In the genomic region with DNA sequence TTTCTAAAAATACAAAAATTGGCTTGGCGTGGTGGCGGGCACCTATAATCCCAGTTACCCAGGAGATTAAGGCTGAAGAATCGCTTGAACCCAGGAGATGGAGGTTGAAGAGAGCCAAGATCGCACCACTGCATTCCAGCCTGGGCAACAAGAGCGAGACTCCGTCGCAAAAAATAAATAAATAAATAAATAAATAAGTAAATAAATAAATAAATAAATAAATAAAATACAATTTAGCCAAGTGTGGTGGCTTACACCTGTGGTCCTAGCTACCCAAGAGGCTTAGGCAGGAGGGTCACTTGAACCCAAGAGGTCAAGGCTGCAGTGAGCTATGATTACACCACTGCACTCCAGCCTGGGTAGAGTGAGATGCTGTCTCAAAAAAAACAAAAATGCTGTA, we compare ENCODE assay signal across 20 cellular contexts. TPM values are rescaled to one million over a fixed set of nuclear protein-coding genes. Genes with fewer than 3 reads are reported as not detected.
DNase-seq lines count a peak whose midpoint lies in the region; ATAC-seq and TF ChIP-seq lines count a peak whose summit lies in the region.
"Had no signal": no experiment of that assay in that cellular context is flagged by ENCODE, and none has a peak within 500 bp of the region (broad histone marks: within the 10 kb centered on the region; RNA-seq: fewer than 3 reads in every experiment).

No MANE protein-coding gene starts in this region.

- H3K27me3 ChIP-seq in PC-3 (ENCODE audit: low read length) (no peaks in the 10 kb centered on the region), esophagus squamous epithelium (no peaks in the 10 kb centered on the region), stomach (no peaks in the 10 kb centered on the region)
- H3K27me3 ChIP-seq: BE2C; BLaER1 treated with 17β-estradiol and CSF1 and Interleukin-3, amounts not matched to agents 10 nM and 100 nM had no signal

- H3K4me1 Mint-ChIP-seq in stimulated activated memory B cell treated with anti-CD40 and anti-IgM and Interleukin-4, amounts not matched to agents 10 μg/mL and 1 μg/mL and 100 μg/mL, for 72 hours: no peaks in the 10 kb centered on the region
- H3K4me1 Mint-ChIP-seq: CD8-positive, alpha-beta memory T cell had no signal

- peak overlapping the region; percentile 35; the same call in 1 of the 2 replicates for H2AFZ ChIP-seq in PC-3 (ENCODE audit: low read length)

- TF ChIP-seq EP300 in stomach (IDR thresholded peaks at IDR 0.05): no peak

- H3K9me3 Mint-ChIP-seq in stimulated activated memory B cell treated with anti-CD40 and anti-IgM and Interleukin-4, amounts not matched to agents 10 μg/mL and 1 μg/mL and 100 μg/mL, for 72 hours: no peaks in the 10 kb centered on the region
- H3K9me3 Mint-ChIP-seq: CD4-positive, alpha-beta T cell; CD8-positive, alpha-beta memory T cell; GM23338; H9; HFFc6 had no signal

- BruUV-seq in PC-3 (replicated peaks; lab: Mats Ljungman, UMichigan): no TSS peak

- H3K4me3 ChIP-seq in PC-3 (ENCODE audit: low read length) (no peak overlapping the region), esophagus squamous epithelium (no peak overlapping the region), stomach (no peak overlapping the region)
- H3K4me3 ChIP-seq: BLaER1 treated with 17β-estradiol and CSF1 and Interleukin-3, amounts not matched to agents 10 nM and 100 nM; GM12878; GM23338 had no signal

- TF ChIP-seq POLR2A in esophagus squamous epithelium (IDR thresholded peaks at IDR 0.05): no peak
- TF ChIP-seq POLR2A in stomach (IDR thresholded peaks at IDR 0.05): no peak

- CTCF ChIA-PET in PC-3 (lab: Charles Lee): no interaction called here

- POLR2A ChIA-PET in PC-3 (lab: Charles Lee; ENCODE audit: unreplicated experiment): no interaction called here

- H3K27ac Mint-ChIP-seq in stimulated activated memory B cell treated with anti-CD40 and anti-IgM and Interleukin-4, amounts not matched to agents 10 μg/mL and 1 μg/mL and 100 μg/mL, for 72 hours: no peak overlapping the region
- H3K27ac Mint-ChIP-seq: CD4-positive, alpha-beta T cell; GM23338; H9; HFFc6 had no signal

- whole genome bisulfite sequencing in esophagus squamous epithelium, 2 donors: 94 to 95% methylated on average over 6 of the region's 7 CpGs
- WGBS in stomach, 5 donors: 95 to 99% (median 98%) methylated on average over 7 of the region's 7 CpGs

- H3K27ac ChIP-seq in PC-3 (ENCODE audit: low read length) (peak overlapping the region; percentile 69), esophagus squamous epithelium (peak overlapping the region in 3 of 4 donors; percentile 62 to 88 (median 80)), stomach (no peak overlapping the region)
- H3K27ac ChIP-seq: BLaER1 treated with 17β-estradiol and CSF1 and Interleukin-3, amounts not matched to agents 10 nM and 100 nM had no signal

- TF ChIP-seq CTCF in PC-3 (conservative IDR thresholded peaks at IDR 0.05; ENCODE audit: low read depth, low read length) (no peak), esophagus squamous epithelium (IDR thresholded peaks at IDR 0.05) (no peak), stomach (IDR thresholded peaks at IDR 0.05) (no peak)

- peaks cover 10% of the 10 kb centered on the region for H3K27me3 Mint-ChIP-seq in stimulated activated memory B cell treated with anti-CD40 and anti-IgM and Interleukin-4, amounts not matched to agents 10 μg/mL and 1 μg/mL and 100 μg/mL, for 72 hours
- H3K27me3 Mint-ChIP-seq: CD4-positive, alpha-beta T cell; CD8-positive, alpha-beta memory T cell had no signal

- H3K4me2 ChIP-seq in PC-3 (ENCODE audit: low read length): peak overlapping the region; percentile 28
- H3K4me2 ChIP-seq: BLaER1 treated with 17β-estradiol and CSF1 and Interleukin-3, amounts not matched to agents 10 nM and 100 nM; GM23338 had no signal

- no peaks in the 10 kb centered on the region for H4K20me1 ChIP-seq in PC-3 (ENCODE audit: low read length)
- H4K20me1 ChIP-seq: BLaER1 treated with 17β-estradiol and CSF1 and Interleukin-3, amounts not matched to agents 10 nM and 100 nM had no signal

- no peaks in the 10 kb centered on the region for H3K36me3 Mint-ChIP-seq in stimulated activated memory B cell treated with anti-CD40 and anti-IgM and Interleukin-4, amounts not matched to agents 10 μg/mL and 1 μg/mL and 100 μg/mL, for 72 hours
- H3K36me3 Mint-ChIP-seq: CD14-positive monocyte; CD8-positive, alpha-beta memory T cell had no signal

- H3K36me3 ChIP-seq in PC-3 (ENCODE audit: low read depth, low read length) (no peaks in the 10 kb centered on the region), esophagus squamous epithelium (no peaks in the 10 kb centered on the region), stomach (no peaks in the 10 kb centered on the region)
- H3K36me3 ChIP-seq: BE2C; BLaER1 treated with 17β-estradiol and CSF1 and Interleukin-3, amounts not matched to agents 10 nM and 100 nM had no signal

- no peak for ATAC-seq in PC-3
- ATAC-seq in HG03280 (IDR thresholded peaks at IDR 0.05; ENCODE audit: unreplicated experiment): no peak
- ATAC-seq in stimulated activated memory B cell treated with anti-CD40 and anti-IgM and Interleukin-4, amounts not matched to agents 10 μg/mL and 1 μg/mL and 100 μg/mL, for 72 hours: no peak
- no peak for ATAC-seq in GM21367 (IDR thresholded peaks at IDR 0.05; ENCODE audit: unreplicated experiment)
- ATAC-seq: GM12878, GM23338, HCT116 had no signal

- no peaks in the 10 kb centered on the region for H3K79me2 ChIP-seq in PC-3 (ENCODE audit: low read length)

- H3K9me3 ChIP-seq in PC-3 (ENCODE audit: low read length) (no peaks in the 10 kb centered on the region), esophagus squamous epithelium (no peaks in the 10 kb centered on the region), stomach (no peaks in the 10 kb centered on the region)
- H3K9me3 ChIP-seq: BE2C had no signal

- intact Hi-C loops in PC-3 (cut with micrococcal nuclease) (no loop called here), esophagus squamous epithelium (cut with DNase I) (no loop called here), stomach (cut with DNase I; ENCODE audit: low total_unique reads) (no loop called here)

- no peaks in the 10 kb centered on the region for H3F3A ChIP-seq in PC-3 (ENCODE audit: low read length, unreplicated experiment)

- no peak for DNase-seq in PC-3
- DNase-seq in esophagus squamous epithelium (lab: John Stamatoyannopoulos, UW): no peak
- DNase-seq in stomach: peak; percentile 11
- DNase-seq: BE2C; CD4-positive, alpha-beta T cell; CD8-positive, alpha-beta memory T cell; DMS 273 treated with DMSO at 0.1 percent for 48 hours; DMS79; EL; GDM1; H9; HFFc6 had no signal

- no peak overlapping the region for H3K9ac ChIP-seq in PC-3 (ENCODE audit: low read length)
- H3K9ac ChIP-seq: BLaER1 treated with 17β-estradiol and CSF1 and Interleukin-3, amounts not matched to agents 10 nM and 100 nM had no signal

- H3K4me1 ChIP-seq in PC-3 (ENCODE audit: insufficient read depth, low read length): peaks cover 11% of the 10 kb centered on the region
- peaks cover 0 to 34% (median 12%) of the 10 kb centered on the region in 3 donors for H3K4me1 ChIP-seq in esophagus squamous epithelium
- no peaks in the 10 kb centered on the region for H3K4me1 ChIP-seq in stomach
- H3K4me1 ChIP-seq: BE2C; BLaER1 treated with 17β-estradiol and CSF1 and Interleukin-3, amounts not matched to agents 10 nM and 100 nM had no signal

- H3K4me3 Mint-ChIP-seq in stimulated activated memory B cell treated with anti-CD40 and anti-IgM and Interleukin-4, amounts not matched to agents 10 μg/mL and 1 μg/mL and 100 μg/mL, for 72 hours: no peak overlapping the region
- H3K4me3 Mint-ChIP-seq: CD14-positive monocyte; CD4-positive, alpha-beta T cell; CD8-positive, alpha-beta memory T cell; GM23338; H9; HFFc6 had no signal

- H3K9me2 ChIP-seq in PC-3 (replicated peaks; ENCODE audit: low read length): no peaks in the 10 kb centered on the region

RNA-seq across cellular contexts. Expression of gene SPTSSA, which starts 26.5 kb away (rescaled TPM):
- total RNA-seq in PC-3 (2014; rRNA removed): 8.7 and 14.0 TPM in 2 replicates
- 10 to 100 TPM in 3 of 4 donors, 1 to 10 TPM in 1; 9.4 to 35.0 (median 17.3) TPM for total RNA-seq in esophagus squamous epithelium
- 10 to 100 TPM in 3 of 5 donors, 1 to 10 TPM in 1, under 1 TPM in 1; 0.29 to 34.1 (median 15.8) TPM for total RNA-seq in stomach
- polyA plus RNA-seq in stomach: 10 to 100 TPM; 25.4 to 36.0 (median 35.6) TPM

RNA-seq across cellular contexts. Expression of gene EAPP, which starts 51.0 kb away (rescaled TPM):
- total RNA-seq in PC-3 (2014; rRNA removed) (38.2 and 49.5 TPM in 2 replicates), esophagus squamous epithelium (10 to 100 TPM; 14.6 to 39.7 (median 30.7) TPM), stomach (10 to 100 TPM; 15.8 to 95.3 (median 30.1) TPM)
- polyA plus RNA-seq in stomach: 10 to 100 TPM; 29.3 to 57.0 (median 39.4) TPM

Comparison
In these comparisons a context has a peak if more than half of its experiments do, and no peak if none do; other contexts are left out.
1. H3K27ac ChIP-seq: peak in PC-3 (single experiment) and esophagus squamous epithelium (3 of 4); none in stomach (0 of 5).